In genomic region chr3:16346413-16347081, GRCh38 we compare ENCODE assay signal across 25 cellular contexts.
DNase-seq lines count a peak whose midpoint lies in the region; ATAC-seq, FAIRE-seq and TF ChIP-seq lines count a peak whose summit lies in the region.
"Had no signal": no experiment of that assay in that cellular context is flagged by ENCODE, and none has a peak within 500 bp of the region (broad histone marks: within the 10 kb centered on the region; RNA-seq: fewer than 3 reads in every experiment).

No MANE protein-coding gene starts in this region.

- H3K36me3 Mint-ChIP-seq in activated CD4-positive, alpha-beta T cell treated with anti-CD3 and anti-CD28 coated beads, Interleukin-2, amount 10 ng/mL, durations not matched to agents 7 days and 5 days (ENCODE audit: low read depth) = peaks cover 86% of the 10 kb centered on the region
- peaks cover 97% of the 10 kb centered on the region for H3K36me3 Mint-ChIP-seq in CD4-positive, alpha-beta T cell (ENCODE audit: low read depth)
- H3K36me3 Mint-ChIP-seq in activated T-helper 17 cell treated with anti-CD3 and anti-CD28 coated beads, Interleukin-2, amount 50 U/mL, for 72 hours (ENCODE audit: low read depth) = peaks cover 89% of the 10 kb centered on the region
- peaks cover 35 to 87% (median 68%) of the 10 kb centered on the region in 5 donors for H3K36me3 Mint-ChIP-seq in naive thymus-derived CD4-positive, alpha-beta T cell

- no peak overlapping the region for H4K91ac ChIP-seq in neuronal stem cell (ENCODE audit: low read depth, low read length, poor library complexity)

- H3K27me3 ChIP-seq in CD4-positive, alpha-beta T cell (ENCODE audit: control insufficient read depth, insufficient read depth, low read length) = no peaks in the 10 kb centered on the region
- no peaks in the 10 kb centered on the region for H3K27me3 ChIP-seq in naive thymus-derived CD4-positive, alpha-beta T cell (ENCODE audit: control insufficient read depth in 2 of 2, insufficient read depth in 2 of 2, low read length in 2 of 2)
- no peaks in the 10 kb centered on the region for H3K27me3 ChIP-seq in neuronal stem cell (ENCODE audit: control insufficient read depth in 3 of 3, insufficient read depth in 3 of 3, low read depth in 1 of 3, low read length in 3 of 3)
- H3K27me3 ChIP-seq: adrenal gland, left lung, uterus had no signal

- no peaks in the 10 kb centered on the region for H3K79me1 ChIP-seq in neuronal stem cell (ENCODE audit: low read depth, low read length)

- H3K4me2 ChIP-seq in neuronal stem cell (ENCODE audit: insufficient read depth, low read length, poor library complexity, severe bottlenecking) = no peak overlapping the region

- H3K23ac ChIP-seq in neuronal stem cell (ENCODE audit: low read depth, low read length, poor library complexity) = no peak overlapping the region

- H3K4me1 ChIP-seq in naive thymus-derived CD4-positive, alpha-beta T cell (ENCODE audit: control insufficient read depth in 2 of 2, insufficient read depth in 2 of 2, low read length in 2 of 2) = peaks cover 0 to 6% of the 10 kb centered on the region in 2 donors
- H3K4me1 ChIP-seq in neuronal stem cell (ENCODE audit: control insufficient read depth in 2 of 2, insufficient read depth in 1 of 2, low read depth in 1 of 2, low read length in 2 of 2) = peaks cover 5 to 6% of the 10 kb centered on the region in 2 donors
- H3K4me1 ChIP-seq: adrenal gland, left lung, uterus had no signal

- no peak overlapping the region for H2BK5ac ChIP-seq in neuronal stem cell (ENCODE audit: low read length)

- TF ChIP-seq CTCF in CD4-positive, alpha-beta T cell (IDR thresholded peaks at IDR 0.05) = no peak

- H2AFZ ChIP-seq in neuronal stem cell (ENCODE audit: low read length) = no peak overlapping the region

- no peak overlapping the region for H3K4me3 Mint-ChIP-seq in activated CD4-positive, alpha-beta T cell treated with anti-CD3 and anti-CD28 coated beads, Interleukin-2, amount 10 ng/mL, durations not matched to agents 7 days and 5 days
- no peak overlapping the region for H3K4me3 Mint-ChIP-seq in CD4-positive, alpha-beta T cell
- no peak overlapping the region for H3K4me3 Mint-ChIP-seq in activated T-helper 17 cell treated with anti-CD3 and anti-CD28 coated beads, Interleukin-2, amount 50 U/mL, for 72 hours
- H3K4me3 Mint-ChIP-seq in naive thymus-derived CD4-positive, alpha-beta T cell = peak overlapping the region in 3 of 10 donors; percentile 7 to 60 (median 24)
- H3K4me3 Mint-ChIP-seq: brain, IgD-negative memory B cell had no signal

- no peak overlapping the region for H3K14ac ChIP-seq in neuronal stem cell (ENCODE audit: low read length)

- H4K8ac ChIP-seq in neuronal stem cell (ENCODE audit: low read depth, low read length) = no peak overlapping the region

- H3K36me3 ChIP-seq in naive thymus-derived CD4-positive, alpha-beta T cell (ENCODE audit: control insufficient read depth in 2 of 3, insufficient read depth in 3 of 3, low read length in 3 of 3) = peaks cover 13 to 72% (median 22%) of the 10 kb centered on the region in 3 experiments
- peaks cover 4 to 7% of the 10 kb centered on the region in 2 donors for H3K36me3 ChIP-seq in neuronal stem cell (replicated peaks in 1 of 2; ENCODE audit: control insufficient read depth in 2 of 2, insufficient read depth in 2 of 2, low read length in 2 of 2)
- H3K36me3 ChIP-seq: adrenal gland, uterus had no signal

- H3K27ac ChIP-seq in CD4-positive, alpha-beta T cell (ENCODE audit: low read depth, low read length) = no peak overlapping the region
- H3K27ac ChIP-seq in naive thymus-derived CD4-positive, alpha-beta T cell (ENCODE audit: low read depth, low read length) = peak overlapping the region; percentile 22
- no peak overlapping the region for H3K27ac ChIP-seq in neuronal stem cell (replicated peaks; ENCODE audit: low read length)
- H3K27ac ChIP-seq: adrenal gland, left lung, uterus had no signal

- DNase-seq in activated CD4-positive, alpha-beta T cell treated with anti-CD3 and anti-CD28 coated beads, Interleukin-2, amount 10 ng/mL, durations not matched to agents 7 days and 5 days = no peak
- DNase-seq in activated CD4-positive, alpha-beta T cell treated with anti-CD3 and anti-CD28 coated beads for 1 hour = no peak
- no peak for DNase-seq in CD4-positive, alpha-beta T cell
- DNase-seq in naive thymus-derived CD4-positive, alpha-beta T cell = no peak
- DNase-seq in GM19239 (ENCODE audit: insufficient read length, low spot score) = no peak
- no peak for DNase-seq in neuronal stem cell (ENCODE audit: low spot score)
- DNase-seq: activated CD4-positive, alpha-beta T cell treated with anti-CD3 and anti-CD28 coated beads, Interleukin-2, amount 50 U/mL, for 4 hours; activated T-cell treated with anti-CD3 and anti-CD28 coated beads, Interleukin-2, amount 50 U/mL, for 48 hours; adrenal gland; H7; left lung; mesenchymal stem cell; NCI-H1092; NCI-H1930; NCI-H524 treated with DMSO at 0.1 percent for 48 hours; occipital lobe; stimulated activated CD4-positive, alpha-beta T cell treated with anti-CD3 and anti-CD28 coated beads, Interleukin-15, amount 100 ng/mL, for 24 hours; stimulated activated naive CD4-positive, alpha-beta T cell treated with Interleukin-2 at 50 U/mL for 16 hours; uterus had no signal

- no peak for FAIRE-seq in GM19239 (lab: Jason Lieb, UNC)
- FAIRE-seq: A204.1 had no signal

- no peaks in the 10 kb centered on the region for H3K9me3 ChIP-seq in CD4-positive, alpha-beta T cell (ENCODE audit: control insufficient read depth, low read length)
- H3K9me3 ChIP-seq in naive thymus-derived CD4-positive, alpha-beta T cell (ENCODE audit: control insufficient read depth in 2 of 3, low read length in 3 of 3) = no peaks in the 10 kb centered on the region
- H3K9me3 ChIP-seq in neuronal stem cell (replicated peaks in 1 of 2; ENCODE audit: control insufficient read depth in 2 of 2, insufficient read depth in 1 of 2, low read depth in 1 of 2, low read length in 2 of 2) = peaks cover 0 to 2% of the 10 kb centered on the region in 2 donors
- H3K9me3 ChIP-seq: adrenal gland, left lung, uterus had no signal

- no peak overlapping the region for H3K4me3 ChIP-seq in naive thymus-derived CD4-positive, alpha-beta T cell (ENCODE audit: low read length)
- no peak overlapping the region for H3K4me3 ChIP-seq in neuronal stem cell (ENCODE audit: low read length in 2 of 2)
- H3K4me3 ChIP-seq: adrenal gland, left lung, uterus had no signal

- no peak overlapping the region for H3K18ac ChIP-seq in neuronal stem cell (ENCODE audit: low read length)

- CTCF ChIA-PET in activated CD4-positive, alpha-beta T cell treated with anti-CD3 and anti-CD28 coated beads, Interleukin-2, amount 10 ng/mL, durations not matched to agents 7 days and 5 days (lab: Charles Lee) = interaction anchor here (1.2 to 1.4 kb wide), 2 partner anchors 27 to 78 kb away, joined by 3 to 5 read pairs; no protein-coding TSS in a partner anchor
- CTCF ChIA-PET in CD4-positive, alpha-beta T cell (lab: Charles Lee) = no interaction called here
- CTCF ChIA-PET in naive thymus-derived CD4-positive, alpha-beta T cell (lab: Charles Lee) = no interaction called here

- H3K4me1 Mint-ChIP-seq in activated CD4-positive, alpha-beta T cell treated with anti-CD3 and anti-CD28 coated beads, Interleukin-2, amount 10 ng/mL, durations not matched to agents 7 days and 5 days = peaks cover 30% of the 10 kb centered on the region
- H3K4me1 Mint-ChIP-seq in CD4-positive, alpha-beta T cell (ENCODE audit: low read depth) = peaks cover 70% of the 10 kb centered on the region
- peaks cover 34% of the 10 kb centered on the region for H3K4me1 Mint-ChIP-seq in activated T-helper 17 cell treated with anti-CD3 and anti-CD28 coated beads, Interleukin-2, amount 50 U/mL, for 72 hours
- peaks cover 20 to 87% (median 68%) of the 10 kb centered on the region in 7 donors for H3K4me1 Mint-ChIP-seq in naive thymus-derived CD4-positive, alpha-beta T cell

- no CpG with 5 or more reads among the region's 7 CpGs for WGBS in neuronal stem cell (ENCODE audit: extremely low coverage in 2 of 2, insufficient read length in 2 of 2, insufficient replicate concordance in 1 of 2), 2 donors

- no peaks in the 10 kb centered on the region for H3K27me3 Mint-ChIP-seq in activated CD4-positive, alpha-beta T cell treated with anti-CD3 and anti-CD28 coated beads, Interleukin-2, amount 10 ng/mL, durations not matched to agents 7 days and 5 days
- no peaks in the 10 kb centered on the region for H3K27me3 Mint-ChIP-seq in CD4-positive, alpha-beta T cell
- no peaks in the 10 kb centered on the region for H3K27me3 Mint-ChIP-seq in activated T-helper 17 cell treated with anti-CD3 and anti-CD28 coated beads, Interleukin-2, amount 50 U/mL, for 72 hours
- no peaks in the 10 kb centered on the region for H3K27me3 Mint-ChIP-seq in naive thymus-derived CD4-positive, alpha-beta T cell
- H3K27me3 Mint-ChIP-seq: brain, IgD-negative memory B cell had no signal

- ATAC-seq in CD4-positive, alpha-beta T cell (ENCODE audit: poor library complexity) = peak; percentile 14
- ATAC-seq in activated T-helper 17 cell treated with anti-CD3 and anti-CD28 coated beads, Interleukin-2, amount 50 U/mL, for 72 hours (replicated peaks) = no peak
- no peak for ATAC-seq in naive thymus-derived CD4-positive, alpha-beta T cell
- no peak for ATAC-seq in HG03097 (IDR thresholded peaks at IDR 0.05; ENCODE audit: low FRiP score, unreplicated experiment)
- ATAC-seq: left lung, SK-N-SH treated with all-trans-retinoic acid at 6 μM for 48 hours had no signal

- POLR2A ChIA-PET in activated CD4-positive, alpha-beta T cell treated with anti-CD3 and anti-CD28 coated beads, Interleukin-2, amount 10 ng/mL, durations not matched to agents 7 days and 5 days (lab: Charles Lee) = no interaction called here
- POLR2A ChIA-PET in CD4-positive, alpha-beta T cell (lab: Charles Lee) = no interaction called here
- POLR2A ChIA-PET in naive thymus-derived CD4-positive, alpha-beta T cell (lab: Charles Lee) = interaction anchor here (1.5 kb wide), 1 partner anchor 8 kb away, joined by 5 read pairs; no protein-coding TSS in a partner anchor

- H3K9ac ChIP-seq in neuronal stem cell (ENCODE audit: low read depth, low read length, poor library complexity) = no peak overlapping the region

- peaks cover 2% of the 10 kb centered on the region for H3K9me3 Mint-ChIP-seq in activated CD4-positive, alpha-beta T cell treated with anti-CD3 and anti-CD28 coated beads, Interleukin-2, amount 10 ng/mL, durations not matched to agents 7 days and 5 days
- peaks cover 2% of the 10 kb centered on the region for H3K9me3 Mint-ChIP-seq in CD4-positive, alpha-beta T cell
- no peaks in the 10 kb centered on the region for H3K9me3 Mint-ChIP-seq in activated T-helper 17 cell treated with anti-CD3 and anti-CD28 coated beads, Interleukin-2, amount 50 U/mL, for 72 hours
- H3K9me3 Mint-ChIP-seq in naive thymus-derived CD4-positive, alpha-beta T cell = peaks cover 0 to 11% (median 0%) of the 10 kb centered on the region in 11 donors
- H3K9me3 Mint-ChIP-seq: IgD-negative memory B cell had no signal

- H3K27ac Mint-ChIP-seq in activated CD4-positive, alpha-beta T cell treated with anti-CD3 and anti-CD28 coated beads, Interleukin-2, amount 10 ng/mL, durations not matched to agents 7 days and 5 days = peak overlapping the region; percentile 26
- H3K27ac Mint-ChIP-seq in CD4-positive, alpha-beta T cell = peak overlapping the region; percentile 72
- peak overlapping the region; percentile 63 for H3K27ac Mint-ChIP-seq in activated T-helper 17 cell treated with anti-CD3 and anti-CD28 coated beads, Interleukin-2, amount 50 U/mL, for 72 hours
- H3K27ac Mint-ChIP-seq in naive thymus-derived CD4-positive, alpha-beta T cell = peak overlapping the region; percentile 22 to 94 (median 80)

- intact Hi-C loops in CD4-positive, alpha-beta T cell (cut with DNase I, micrococcal nuclease) = no loop called here
- intact Hi-C loops in naive thymus-derived CD4-positive, alpha-beta T cell (cut with micrococcal nuclease) = no loop called here

- H2BK120ac ChIP-seq in neuronal stem cell (ENCODE audit: low read depth, low read length) = no peak overlapping the region

- no peak overlapping the region for H2BK12ac ChIP-seq in neuronal stem cell (ENCODE audit: low read length)

- H3K4ac ChIP-seq in neuronal stem cell (ENCODE audit: low read length) = no peak overlapping the region

- no peak overlapping the region for H2AK5ac ChIP-seq in neuronal stem cell (ENCODE audit: low read depth, low read length)

- no peak overlapping the region for H2BK15ac ChIP-seq in neuronal stem cell (ENCODE audit: low read length)

Comparison
In these comparisons a context has a peak if more than half of its experiments do, and no peak if none do; other contexts are left out.
1. H3K27ac Mint-ChIP-seq: peak in every context shown above with its lines; median percentile 80 in naive thymus-derived CD4-positive, alpha-beta T cell; 72 in CD4-positive, alpha-beta T cell; 63 in activated T-helper 17 cell treated with anti-CD3 and anti-CD28 coated beads, Interleukin-2, amount 50 U/mL, for 72 hours; 26 in activated CD4-positive, alpha-beta T cell treated with anti-CD3 and anti-CD28 coated beads, Interleukin-2, amount 10 ng/mL, durations not matched to agents 7 days and 5 days.